ENCODE assay signal across 14 cellular contexts in genomic region chr7:132901241-132901640, GRCh38.
A peak's percentile ranks its signal among the peaks of the same experiment; 100 is the strongest.
DNase-seq lines count a peak whose midpoint lies in the region; FAIRE-seq and TF ChIP-seq lines count a peak whose summit lies in the region.
"Had no signal": no experiment of that assay in that cellular context is flagged by ENCODE, and none has a peak within 500 bp of the region (broad histone marks: within the 10 kb centered on the region; RNA-seq: fewer than 3 reads in every experiment).

No MANE protein-coding gene starts in this region.

- H3K4me3 ChIP-seq in mesendoderm (ENCODE audit: low read length) (no peak overlapping the region), kidney (ENCODE audit: low read length in 2 of 2) (no peak overlapping the region), foreskin fibroblast (ENCODE audit: low read depth in 1 of 2, low read length in 2 of 2) (no peak overlapping the region), Peyer's patch (no peak overlapping the region)
- H3K4me3 ChIP-seq: A549, GM23338 had no signal

- H4K5ac ChIP-seq in mesendoderm (ENCODE audit: low read length) = no peak overlapping the region

- no peak overlapping the region for H2BK5ac ChIP-seq in mesendoderm (ENCODE audit: low read length)

- peaks cover 2% of the 10 kb centered on the region for H3K79me1 ChIP-seq in mesendoderm (ENCODE audit: low read length)

- FAIRE-seq in kidney (lab: Jason Lieb, UNC) = no peak
- FAIRE-seq: A549, GM12891 had no signal

- no peak overlapping the region for H4K8ac ChIP-seq in mesendoderm (ENCODE audit: low read depth, low read length)

- no peak overlapping the region for H3K4me2 ChIP-seq in mesendoderm (ENCODE audit: low read length)
- H3K4me2 ChIP-seq: A549, GM23338 had no signal

- H3K4me1 ChIP-seq in mesendoderm (ENCODE audit: control insufficient read depth, low read depth, low read length) (no peaks in the 10 kb centered on the region), kidney (ENCODE audit: control insufficient read depth in 1 of 2, insufficient read depth in 1 of 2, low read depth in 1 of 2, low read length in 2 of 2) (no peaks in the 10 kb centered on the region), Peyer's patch (no peaks in the 10 kb centered on the region)
- H3K4me1 ChIP-seq: A549 had no signal

- no CpG with 5 or more reads among the region's 4 CpGs for whole genome bisulfite sequencing in mesendoderm (ENCODE audit: extremely low coverage, insufficient coverage, low lambda C conversion rate)

- intact Hi-C loops in kidney (cut with DNase I) = no loop called here

- no peaks in the 10 kb centered on the region for H3K79me2 ChIP-seq in mesendoderm (ENCODE audit: control insufficient read depth, insufficient read depth, low read length)

- no peak overlapping the region for H2BK120ac ChIP-seq in mesendoderm (ENCODE audit: low read depth, low read length)

- TF ChIP-seq POLR2A in Peyer's patch (IDR thresholded peaks at IDR 0.05) = no peak

- no peak for TF ChIP-seq CTCF in kidney (IDR thresholded peaks at IDR 0.05; ENCODE audit: borderline replicate concordance, extremely low read depth, insufficient read depth)
- TF ChIP-seq CTCF in foreskin fibroblast (IDR thresholded peaks at IDR 0.05; ENCODE audit: low read depth, low read length) = no peak
- no peak for TF ChIP-seq CTCF in Peyer's patch (IDR thresholded peaks at IDR 0.05)

- H3K9ac ChIP-seq in mesendoderm (ENCODE audit: low read length) = no peak overlapping the region
- H3K9ac ChIP-seq in kidney (ENCODE audit: low read length in 2 of 2) = no peak overlapping the region

- H3K4ac ChIP-seq in mesendoderm (ENCODE audit: low read depth, low read length) = no peak overlapping the region

- DNase-seq in ELF-1 (ENCODE audit: low read depth, low spot score) (peak; percentile 83), amniotic epithelial cell (ENCODE audit: low read depth) (peak; percentile 20), mesendoderm (peak; percentile 85), kidney (no peak), foreskin fibroblast (no peak), Peyer's patch (no peak)
- no peak for DNase-seq in activated CD4-positive, CD25-positive, alpha-beta regulatory T cell treated with anti-CD3 and anti-CD28 coated beads, Interleukin-2, amount 50 U/mL, for 72 hours
- DNase-seq: CD8-positive, alpha-beta T cell; COR-L47; DND-41; H7 had no signal

- H3K27me3 ChIP-seq in mesendoderm (ENCODE audit: insufficient read depth, low read length, poor library complexity) (no peaks in the 10 kb centered on the region), Peyer's patch (no peaks in the 10 kb centered on the region)

- no peak overlapping the region for H2AK5ac ChIP-seq in mesendoderm (ENCODE audit: low read length)

- H3K36me3 ChIP-seq in mesendoderm (ENCODE audit: control insufficient read depth, insufficient read depth, low read length) = no peaks in the 10 kb centered on the region
- H3K36me3 ChIP-seq in kidney (ENCODE audit: control insufficient read depth in 1 of 2, insufficient read depth in 2 of 2, low read length in 2 of 2) = no peaks in the 10 kb centered on the region
- H3K36me3 ChIP-seq in Peyer's patch = peaks cover 0 to 6% (median 0%) of the 10 kb centered on the region in 3 donors

- no peak overlapping the region for H3K56ac ChIP-seq in mesendoderm (ENCODE audit: low read length)

- H3K9me3 ChIP-seq in kidney (ENCODE audit: control insufficient read depth in 1 of 2, low read length in 2 of 2) (no peaks in the 10 kb centered on the region), Peyer's patch (no peaks in the 10 kb centered on the region)
- H3K9me3 ChIP-seq: A549 had no signal

- no peak overlapping the region for H3K23ac ChIP-seq in mesendoderm (ENCODE audit: low read length)

- H2BK15ac ChIP-seq in mesendoderm (replicated peaks; ENCODE audit: low read depth) = no peak overlapping the region

- H3K27ac ChIP-seq in mesendoderm (ENCODE audit: low read depth, low read length) = no peak overlapping the region
- no peak overlapping the region for H3K27ac ChIP-seq in kidney (ENCODE audit: low read depth in 2 of 2, low read length in 2 of 2)
- H3K27ac ChIP-seq in Peyer's patch = no peak overlapping the region
- H3K27ac ChIP-seq: A549 had no signal

- no peak overlapping the region for H3K18ac ChIP-seq in mesendoderm (ENCODE audit: low read length)

Comparison
In these comparisons a context has a peak if more than half of its experiments do, and no peak if none do; other contexts are left out.
1. DNase-seq: peak in ELF-1 (single experiment), amniotic epithelial cell (single experiment) and mesendoderm (single experiment); none in kidney (single experiment), activated CD4-positive, CD25-positive, alpha-beta regulatory T cell treated with anti-CD3 and anti-CD28 coated beads, Interleukin-2, amount 50 U/mL, for 72 hours (single experiment), foreskin fibroblast (0 of 2) and Peyer's patch (0 of 3).